In genomic region chr1:228276361-228276831, GRCh38 we compare ENCODE assay signal across 8 cellular contexts.
DNase-seq lines count a peak whose midpoint lies in the region; ATAC-seq, FAIRE-seq and TF ChIP-seq lines count a peak whose summit lies in the region.

No MANE protein-coding gene starts in this region.

- 78 to 80% methylated on average over 36 to 37 of the region's 37 CpGs for WGBS in mesodermal cell (ENCODE audit: insufficient coverage in 2 of 2), 2 experiments

- DNase-seq in activated T-cell treated with anti-CD3 and anti-CD28 coated beads, Interleukin-2, amount 50 U/mL, for 24 hours = no peak
- DNase-seq in activated T-cell treated with anti-CD3 and anti-CD28 coated beads for 4 hours (no peak), ureter (ENCODE audit: low spot score) (peak; percentile 40), NCI-H446 (lab: John Stamatoyannopoulos, UW) (no peak), GM19239 (ENCODE audit: insufficient read length, low spot score) (no peak)

- no peak for TF ChIP-seq CTCF in brain (conservative IDR thresholded peaks at IDR 0.05)

- peaks cover 12% of the 10 kb centered on the region for H3K4me1 Mint-ChIP-seq in activated T-cell treated with anti-CD3 and anti-CD28 coated beads, Interleukin-2, amount 50 U/mL, for 24 hours (ENCODE audit: low read depth)
- H3K4me1 Mint-ChIP-seq in brain = peaks cover 5% of the 10 kb centered on the region

- H3K27me3 Mint-ChIP-seq in activated T-cell treated with anti-CD3 and anti-CD28 coated beads, Interleukin-2, amount 50 U/mL, for 24 hours = no peaks in the 10 kb centered on the region
- H3K27me3 Mint-ChIP-seq in brain = no peaks in the 10 kb centered on the region

- FAIRE-seq in GM19239 (lab: Jason Lieb, UNC) = no peak

- peaks cover 2% of the 10 kb centered on the region for H3K4me1 ChIP-seq in mesodermal cell (ENCODE audit: control insufficient read depth, insufficient read depth, low read length, poor library complexity, severe bottlenecking)

- H3K36me3 Mint-ChIP-seq in activated T-cell treated with anti-CD3 and anti-CD28 coated beads, Interleukin-2, amount 50 U/mL, for 24 hours (ENCODE audit: low read depth) = peaks cover 22% of the 10 kb centered on the region
- peaks cover 4% of the 10 kb centered on the region for H3K36me3 Mint-ChIP-seq in brain

- H3K27ac ChIP-seq in mesodermal cell (ENCODE audit: low read depth, low read length, severe bottlenecking) = no peak overlapping the region

- no peaks in the 10 kb centered on the region for H3K9me3 Mint-ChIP-seq in activated T-cell treated with anti-CD3 and anti-CD28 coated beads, Interleukin-2, amount 50 U/mL, for 24 hours
- no peaks in the 10 kb centered on the region for H3K9me3 Mint-ChIP-seq in brain

- H3K4me3 ChIP-seq in mesodermal cell (ENCODE audit: extremely low read depth, insufficient read depth, low read length, poor library complexity, severe bottlenecking) = peak overlapping the region; percentile 51

- H3K27ac Mint-ChIP-seq in activated T-cell treated with anti-CD3 and anti-CD28 coated beads, Interleukin-2, amount 50 U/mL, for 24 hours = no peak overlapping the region
- no peak overlapping the region for H3K27ac Mint-ChIP-seq in brain

- no peak for ATAC-seq in HG03097 (IDR thresholded peaks at IDR 0.05; ENCODE audit: low FRiP score, unreplicated experiment)

- peak overlapping the region; percentile 78 for H3K4me3 Mint-ChIP-seq in activated T-cell treated with anti-CD3 and anti-CD28 coated beads, Interleukin-2, amount 50 U/mL, for 24 hours
- H3K4me3 Mint-ChIP-seq in brain = peak overlapping the region in 4 of 5 experiments; percentile 77 to 79 (median 78)

- no peaks in the 10 kb centered on the region for H3K9me3 ChIP-seq in mesodermal cell (ENCODE audit: control insufficient read depth, low read length)

- peaks cover 31% of the 10 kb centered on the region for H3K36me3 ChIP-seq in mesodermal cell (ENCODE audit: control insufficient read depth, insufficient read depth, low read length)
